ENCODE assay signal across 12 cellular contexts in genomic region chr2:240454031-240454901, GRCh38. TPM values are rescaled to one million over a fixed set of nuclear protein-coding genes. Genes with fewer than 3 reads are reported as not detected.
DNase-seq lines count a peak whose midpoint lies in the region; ATAC-seq and TF ChIP-seq lines count a peak whose summit lies in the region.
"Had no signal": no experiment of that assay in that cellular context is flagged by ENCODE, and none has a peak within 500 bp of the region (broad histone marks: within the 10 kb centered on the region; RNA-seq: fewer than 3 reads in every experiment).

No MANE protein-coding gene starts in this region.

- H3K9me3 Mint-ChIP-seq in CD4-positive, alpha-beta T cell, result no peaks in the 10 kb centered on the region
- no peaks in the 10 kb centered on the region for H3K9me3 Mint-ChIP-seq in endothelial cell (ENCODE audit: unreplicated experiment)

- peak overlapping the region; percentile 80 for H3K23ac ChIP-seq in neuronal stem cell (ENCODE audit: low read depth, low read length, poor library complexity)

- peak overlapping the region; percentile 84 for H3K18ac ChIP-seq in neuronal stem cell (ENCODE audit: low read length)

- H2BK12ac ChIP-seq in neuronal stem cell (ENCODE audit: low read length), result peak overlapping the region; percentile 43

- no peak overlapping the region for H4K91ac ChIP-seq in neuronal stem cell (ENCODE audit: low read depth, low read length, poor library complexity)

- H3K9ac ChIP-seq in NT2/D1 (ENCODE audit: insufficient read length, low read depth), result peak overlapping the region; percentile 77
- H3K9ac ChIP-seq in neuronal stem cell (ENCODE audit: low read depth, low read length, poor library complexity), result peak overlapping the region; percentile 81

- no peak overlapping the region for H2BK120ac ChIP-seq in neuronal stem cell (ENCODE audit: low read depth, low read length)

- no peak for TF ChIP-seq CTCF in CD4-positive, alpha-beta T cell (IDR thresholded peaks at IDR 0.05)
- TF ChIP-seq CTCF in endothelial cell (IDR thresholded peaks at IDR 0.05; ENCODE audit: unreplicated experiment), result no peak
- TF ChIP-seq CTCF in omental fat pad (IDR thresholded peaks at IDR 0.05), result no peak
- no peak for TF ChIP-seq CTCF in BE2C (IDR thresholded peaks at IDR 0.05; ENCODE audit: low read depth, low read length)
- no peak for TF ChIP-seq CTCF in GM10266 (IDR thresholded peaks at IDR 0.05; ENCODE audit: control insufficient read depth, insufficient read depth, low read depth, missing control alignments)

- peak; percentile 39 for ATAC-seq in CD4-positive, alpha-beta T cell (ENCODE audit: poor library complexity)
- no peak for ATAC-seq in omental fat pad (ENCODE audit: low FRiP score)

- no peak overlapping the region for H3K27ac ChIP-seq in CD4-positive, alpha-beta T cell (ENCODE audit: low read depth, low read length)
- H3K27ac ChIP-seq in neuronal stem cell (replicated peaks; ENCODE audit: low read length), result no peak overlapping the region
- H3K27ac ChIP-seq: SK-N-MC had no signal

- H3K4me3 ChIP-seq in NT2/D1 (ENCODE audit: insufficient read length, low read depth) (peak overlapping the region; percentile 39), neuronal stem cell (ENCODE audit: low read length in 2 of 2) (peak overlapping the region; percentile 36 to 76), BE2C (ENCODE audit: low read depth, low read length) (no peak overlapping the region)
- H3K4me3 ChIP-seq: SK-N-MC had no signal

- peak overlapping the region; percentile 13 for H2AFZ ChIP-seq in neuronal stem cell (ENCODE audit: low read length)

- peaks cover 12% of the 10 kb centered on the region for H3K36me3 ChIP-seq in NT2/D1 (ENCODE audit: insufficient read depth, insufficient read length, low read length)
- H3K36me3 ChIP-seq in neuronal stem cell (replicated peaks in 1 of 2; ENCODE audit: control insufficient read depth in 2 of 2, insufficient read depth in 2 of 2, low read length in 2 of 2), result no peaks in the 10 kb centered on the region
- no peaks in the 10 kb centered on the region for H3K36me3 ChIP-seq in BE2C

- peak overlapping the region; percentile 71 for H2BK15ac ChIP-seq in neuronal stem cell (ENCODE audit: low read length)

- DNase-seq in CD4-positive, alpha-beta T cell, result no peak
- no peak for DNase-seq in NT2/D1 (ENCODE audit: low read depth, low spot score)
- DNase-seq in endothelial cell (ENCODE audit: low spot score), result no peak
- DNase-seq in neuronal stem cell (ENCODE audit: low spot score), result no peak
- DNase-seq in AG08395 (ENCODE audit: low spot score), result no peak
- no peak for DNase-seq in omental fat pad (ENCODE audit: low spot score)
- DNase-seq in BE2C, result no peak
- no peak for DNase-seq in GM10266 (ENCODE audit: extremely low spot score)
- DNase-seq: DMS79; NCI-H187 treated with DMSO at 0.1 percent for 48 hours; stimulated activated CD4-positive, alpha-beta T cell treated with anti-CD3 and anti-CD28 coated beads, Interleukin-4, amount 100 ng/mL, for 4 hours had no signal

- H2BK5ac ChIP-seq in neuronal stem cell (ENCODE audit: low read length), result no peak overlapping the region

- intact Hi-C loops in CD4-positive, alpha-beta T cell (cut with DNase I, micrococcal nuclease), result no loop called here

- H3K36me3 Mint-ChIP-seq in CD4-positive, alpha-beta T cell (ENCODE audit: low read depth), result no peaks in the 10 kb centered on the region
- peaks cover 3% of the 10 kb centered on the region for H3K36me3 Mint-ChIP-seq in endothelial cell (ENCODE audit: low read depth, unreplicated experiment)

- POLR2A ChIA-PET in CD4-positive, alpha-beta T cell (lab: Charles Lee), result no interaction called here

- peaks cover 52% of the 10 kb centered on the region for H3K27me3 Mint-ChIP-seq in CD4-positive, alpha-beta T cell
- peaks cover 26% of the 10 kb centered on the region for H3K27me3 Mint-ChIP-seq in endothelial cell (ENCODE audit: unreplicated experiment)

- peak overlapping the region; percentile 83 for H3K4me3 Mint-ChIP-seq in CD4-positive, alpha-beta T cell
- peak overlapping the region; percentile 80 for H3K4me3 Mint-ChIP-seq in endothelial cell (ENCODE audit: unreplicated experiment)

- WGBS in neuronal stem cell (ENCODE audit: extremely low coverage in 2 of 2, insufficient read length in 2 of 2, insufficient replicate concordance in 1 of 2), 2 donors, result no CpG with 5 or more reads among the region's 40 CpGs

- H4K8ac ChIP-seq in neuronal stem cell (ENCODE audit: low read depth, low read length), result no peak overlapping the region

- peaks cover 68% of the 10 kb centered on the region for H3K4me1 ChIP-seq in NT2/D1 (ENCODE audit: insufficient read depth, insufficient read length)
- peaks cover 66 to 72% of the 10 kb centered on the region in 2 donors for H3K4me1 ChIP-seq in neuronal stem cell (ENCODE audit: control insufficient read depth in 2 of 2, insufficient read depth in 1 of 2, low read depth in 1 of 2, low read length in 2 of 2)
- H3K4me1 ChIP-seq in BE2C, result peaks cover 37% of the 10 kb centered on the region

- peak overlapping the region; percentile 71 for H3K4me2 ChIP-seq in neuronal stem cell (ENCODE audit: insufficient read depth, low read length, poor library complexity, severe bottlenecking)

- no peak overlapping the region for H3K27ac Mint-ChIP-seq in CD4-positive, alpha-beta T cell
- no peak overlapping the region for H3K27ac Mint-ChIP-seq in endothelial cell (ENCODE audit: unreplicated experiment)

- H3K4ac ChIP-seq in neuronal stem cell (ENCODE audit: low read length), result no peak overlapping the region

- H3K79me1 ChIP-seq in neuronal stem cell (ENCODE audit: low read depth, low read length), result peaks cover 27% of the 10 kb centered on the region

- H3K4me1 Mint-ChIP-seq in CD4-positive, alpha-beta T cell (ENCODE audit: low read depth), result peaks cover 16% of the 10 kb centered on the region
- peaks cover 13% of the 10 kb centered on the region for H3K4me1 Mint-ChIP-seq in endothelial cell (ENCODE audit: unreplicated experiment)

- peaks cover 53% of the 10 kb centered on the region for H3K27me3 ChIP-seq in CD4-positive, alpha-beta T cell (ENCODE audit: control insufficient read depth, insufficient read depth, low read length)
- H3K27me3 ChIP-seq in NT2/D1 (ENCODE audit: insufficient read depth, insufficient read length), result peaks cover 19% of the 10 kb centered on the region
- H3K27me3 ChIP-seq in neuronal stem cell (ENCODE audit: control insufficient read depth in 3 of 3, insufficient read depth in 3 of 3, low read depth in 1 of 3, low read length in 3 of 3), result peaks cover 0 to 18% (median 0%) of the 10 kb centered on the region in 3 experiments
- H3K27me3 ChIP-seq in BE2C, result peaks cover 3% of the 10 kb centered on the region; the same call in 1 of the 2 replicates

- peak overlapping the region; percentile 38 for H3K14ac ChIP-seq in neuronal stem cell (ENCODE audit: low read length)

- no peaks in the 10 kb centered on the region for H3K9me3 ChIP-seq in CD4-positive, alpha-beta T cell (ENCODE audit: control insufficient read depth, low read length)
- H3K9me3 ChIP-seq in NT2/D1 (ENCODE audit: insufficient read depth, low read length) (no peaks in the 10 kb centered on the region), neuronal stem cell (replicated peaks in 1 of 2; ENCODE audit: control insufficient read depth in 2 of 2, insufficient read depth in 1 of 2, low read depth in 1 of 2, low read length in 2 of 2) (no peaks in the 10 kb centered on the region), BE2C (no peaks in the 10 kb centered on the region)

- CTCF ChIA-PET in CD4-positive, alpha-beta T cell (lab: Charles Lee), result no interaction called here

- peak overlapping the region; percentile 94 for H2AK5ac ChIP-seq in neuronal stem cell (ENCODE audit: low read depth, low read length)

RNA-seq across cellular contexts. Expression of gene GPC1, which starts 18.8 kb away (rescaled TPM):
- under 1 TPM; 0.58 to 0.98 TPM for total RNA-seq in CD4-positive, alpha-beta T cell
- 4.5 TPM for total RNA-seq in endothelial cell (ENCODE audit: unreplicated experiment)
- polyA plus RNA-seq in neuronal stem cell (2013, experiment 1 of 2), result 78.0 TPM
- 77.4 TPM for polyA plus RNA-seq in neuronal stem cell (2013, experiment 2 of 2)
- total RNA-seq in omental fat pad, result 10 to 100 TPM; 33.6 to 91.4 (median 39.5) TPM
- 46.0 TPM for polyA plus RNA-seq in BE2C (2012; ENCODE audit: insufficient read depth, insufficient read length, low read depth)
